Comparison of ENCODE assay signal across 32 cellular contexts in genomic region chr10:72158174-72158573, GRCh38. TPM values are rescaled to one million over a fixed set of nuclear protein-coding genes. Genes with fewer than 3 reads are reported as not detected.
A peak's percentile ranks its signal among the peaks of the same experiment; 100 is the strongest.
DNase-seq lines count a peak whose midpoint lies in the region; ATAC-seq, FAIRE-seq and TF ChIP-seq lines count a peak whose summit lies in the region.
"Had no signal": no experiment of that assay in that cellular context is flagged by ENCODE, and none has a peak within 500 bp of the region (broad histone marks: within the 10 kb centered on the region; RNA-seq: fewer than 3 reads in every experiment).

No MANE protein-coding gene starts in this region.

- no peak overlapping the region for H3K4me3 ChIP-seq in HepG2 (replicated peaks in 1 of 3; ENCODE audit: insufficient read depth in 1 of 3, low read depth in 2 of 3, low read length in 3 of 3)
- H3K4me3 ChIP-seq in right lobe of liver = no peak overlapping the region
- H3K4me3 ChIP-seq in neuron (ENCODE audit: low read length) = peak overlapping the region; percentile 32
- no peak overlapping the region for H3K4me3 ChIP-seq in GM23248
- H3K4me3 ChIP-seq: adrenal gland, gastroesophageal sphincter, SJCRH30, thoracic aorta, uterus had no signal

- H3K4me1 ChIP-seq in HepG2 (ENCODE audit: insufficient read depth, low read length) (no peaks in the 10 kb centered on the region), right lobe of liver (no peaks in the 10 kb centered on the region), neuron (ENCODE audit: insufficient read depth, low read length) (peaks cover 26% of the 10 kb centered on the region), GM23248 (ENCODE audit: insufficient read depth) (peaks cover 3% of the 10 kb centered on the region; the same call in 1 of the 2 replicates)
- H3K4me1 ChIP-seq: adrenal gland, gastroesophageal sphincter, SJCRH30, uterus had no signal

- H3K27me3 ChIP-seq in HepG2 (ENCODE audit: control insufficient read depth in 1 of 2, insufficient read depth in 2 of 2, low read length in 2 of 2) = no peaks in the 10 kb centered on the region; a peak in 1 of 5 replicates
- H3K27me3 ChIP-seq in right lobe of liver = no peaks in the 10 kb centered on the region
- no peaks in the 10 kb centered on the region for H3K27me3 ChIP-seq in neuron (ENCODE audit: insufficient read depth, low read length)
- no peaks in the 10 kb centered on the region for H3K27me3 ChIP-seq in GM23248 (replicated peaks; ENCODE audit: insufficient read depth)
- H3K27me3 ChIP-seq: adrenal gland, gastroesophageal sphincter, SJCRH30, uterus had no signal

- H2AFZ ChIP-seq in HepG2 (ENCODE audit: low read length) (no peak overlapping the region), neuron (ENCODE audit: low read depth, low read length) (peak overlapping the region; percentile 17), GM23248 (no peak overlapping the region)

- H4K20me1 ChIP-seq in HepG2 (ENCODE audit: insufficient read depth, low read length) (no peaks in the 10 kb centered on the region), GM23248 (ENCODE audit: insufficient read depth) (no peaks in the 10 kb centered on the region)

- POLR2A ChIA-PET in HepG2 (lab: Yijun Ruan, JAX) = no interaction called here

- in situ Hi-C loops in HepG2 (cut with HindIII; ENCODE audit: extremely low pct_ligation_motif_present, low pct_unique_long_range_greater_than_20kb) = no loop called here
- in situ Hi-C loops in GM23248 (cut with MboI) = no loop called here

- H3K9me2 ChIP-seq in GM23248 (ENCODE audit: insufficient read depth) = no peaks in the 10 kb centered on the region

- TSS peak; percentile 48 for BruUV-seq in HepG2 (replicated peaks; lab: Mats Ljungman, UMichigan)

- TF ChIP-seq RAD21 in HepG2 (CRISPR knock-in tag; IDR thresholded peaks at IDR 0.05) = no peak

- intact Hi-C loops in HepG2 (cut with micrococcal nuclease; ENCODE audit: unreplicated experiment) = no loop called here
- intact Hi-C loops in right lobe of liver (cut with DNase I) = no loop called here

- no peak for FAIRE-seq in HepG2 (lab: Jason Lieb, UNC)
- FAIRE-seq: bronchial epithelial cell, GM12892, keratinocyte had no signal

- ATAC-seq in HepG2 (no peak), right lobe of liver (no peak), GM18868 (IDR thresholded peaks at IDR 0.05; ENCODE audit: unreplicated experiment) (no peak)
- ATAC-seq: gastroesophageal sphincter; natural killer cell treated with Interleukin-12 subunit alpha and Interleukin-12 subunit beta and Interleukin-15 and Interleukin-18, amount 100 ng/mL, for 72 hours had no signal

- TF ChIP-seq POLR2A in HepG2 (IDR thresholded peaks at IDR 0.05; ENCODE audit: insufficient read depth in 1 of 2, low read depth in 2 of 2, low read length in 2 of 2) = no peak
- no peak for TF ChIP-seq POLR2A in right lobe of liver (IDR thresholded peaks at IDR 0.05)

- DNase-seq in HepG2 (ENCODE audit: low spot score) = no peak
- no peak for DNase-seq in right lobe of liver
- peak; percentile 75 for DNase-seq in globus pallidus (ENCODE audit: low spot score)
- DNase-seq in activated CD8-positive, alpha-beta memory T cell treated with anti-CD3 and anti-CD28 coated beads, Interleukin-2, amount 50 U/mL, for 48 hours = no peak
- DNase-seq in GM23248 = no peak
- DNase-seq in HCEC 1CT = no peak
- DNase-seq: 8988T; activated CD4-positive, alpha-beta T cell treated with anti-CD3 and anti-CD28 coated beads, Interleukin-2, amount 10 ng/mL, durations not matched to agents 24 days and 14 days; activated naive CD4-positive, alpha-beta T cell treated with Interleukin-2 at 50 U/mL for 16 hours; activated T-cell treated with anti-CD3 and anti-CD28 coated beads, Interleukin-2, amount 50 U/mL, for 48 hours; adrenal gland; CD4-positive, alpha-beta T cell; cortex of kidney; EL; H7; KG1; MM.1S; NCI-H2081; NCI-H2227 treated with DMSO at 0.1 percent for 48 hours; NCI-H774; SJCRH30; stimulated activated naive CD4-positive, alpha-beta T cell treated with Interleukin-2 at 50 U/mL for 16 hours; T1000; uterus had no signal

- H3K9ac ChIP-seq in HepG2 (ENCODE audit: insufficient read depth, low read depth, low read length) (no peak overlapping the region), GM23248 (no peak overlapping the region)

- H3K36me3 ChIP-seq in HepG2 (replicated peaks in 1 of 2; ENCODE audit: control insufficient read depth in 1 of 2, insufficient read depth in 2 of 2, low read length in 2 of 2) (peaks cover 1 to 23% of the 10 kb centered on the region in 2 experiments; a peak in 3 of 5 replicates), right lobe of liver (peaks cover 0 to 8% (median 0%) of the 10 kb centered on the region in 4 donors), neuron (ENCODE audit: insufficient read depth, low read length) (peaks cover 11% of the 10 kb centered on the region), GM23248 (ENCODE audit: low read depth) (peaks cover 8% of the 10 kb centered on the region; the same call in 1 of the 2 replicates)
- H3K36me3 ChIP-seq: SJCRH30, thoracic aorta, uterus had no signal

- no peak overlapping the region for H3K4me2 ChIP-seq in HepG2 (ENCODE audit: low read depth, low read length)
- H3K4me2 ChIP-seq in GM23248 (ENCODE audit: unreplicated experiment) = no peak overlapping the region

- WGBS in HepG2 (ENCODE audit: low lambda C conversion rate) = 94% methylated on average over 9 of the region's 9 CpGs
- 98% methylated on average over 9 of the region's 9 CpGs for WGBS in right lobe of liver (ENCODE audit: insufficient coverage, low coverage, low lambda C conversion rate, missing lambda C conversion rate)
- 95% methylated on average over 9 of the region's 9 CpGs for WGBS in GM23248 (ENCODE audit: low coverage in 1 of 2, low lambda C conversion rate in 2 of 2, missing lambda C conversion rate in 2 of 2), 2 experiments

- no peaks in the 10 kb centered on the region for H3F3A ChIP-seq in GM23248 (ENCODE audit: insufficient read depth)

- no peak for TF ChIP-seq CTCF in HepG2 (CRISPR knock-in tag; IDR thresholded peaks at IDR 0.05)
- TF ChIP-seq CTCF in right lobe of liver (IDR thresholded peaks at IDR 0.05) = no peak

- H3K79me2 ChIP-seq in HepG2 (ENCODE audit: insufficient read depth, low read length) (no peaks in the 10 kb centered on the region), GM23248 (ENCODE audit: insufficient read depth) (no peaks in the 10 kb centered on the region)

- TF ChIP-seq EP300 in HepG2 (IDR thresholded peaks at IDR 0.05; ENCODE audit: low read depth in 2 of 2, low read length in 2 of 2) (no peak), HepG2 (CRISPR knock-in tag; IDR thresholded peaks at IDR 0.05; ENCODE audit: borderline replicate concordance) (no peak)

- CTCF ChIA-PET in HepG2 (lab: Yijun Ruan, JAX; ENCODE audit: low intra/inter-chr PET ratio, low total read pairs) = no interaction called here

- H3K9me3 ChIP-seq in HepG2 (ENCODE audit: low read length) (no peaks in the 10 kb centered on the region), right lobe of liver (no peaks in the 10 kb centered on the region), neuron (ENCODE audit: low read length) (peaks cover 3% of the 10 kb centered on the region), GM23248 (ENCODE audit: low read depth) (no peaks in the 10 kb centered on the region)
- H3K9me3 ChIP-seq: adrenal gland, gastroesophageal sphincter, SJCRH30, thoracic aorta, uterus had no signal

- H3K27ac ChIP-seq in HepG2 (ENCODE audit: extremely low read length, insufficient read depth, low read length) (no peak overlapping the region), right lobe of liver (no peak overlapping the region), GM23248 (no peak overlapping the region)
- H3K27ac ChIP-seq: adrenal gland, gastroesophageal sphincter, SJCRH30, thoracic aorta, uterus had no signal

RNA-seq across cellular contexts. Expression of gene ANAPC16, which starts 57.6 kb away (rescaled TPM):
- total RNA-seq in HepG2 (2016; rRNA removed; fragmentation: Illumina TruSeq; extraction: Trizol) (74.8 and 95.6 TPM in 2 replicates), right lobe of liver (10 to 100 TPM; 38.6 to 79.2 (median 51.3) TPM)
- 91.2 and 103 TPM in 2 replicates for total RNA-seq in HepG2 (2016; cell fraction: cytosol; rRNA removed; fragmentation: Illumina TruSeq; extraction: Trizol; ENCODE audit: low read depth)
- 76.8 and 94.9 TPM in 2 replicates for total RNA-seq in HepG2 (2016; cell fraction: insoluble cytoplasmic fraction; rRNA removed; fragmentation: Illumina TruSeq; extraction: Trizol)
- 149 and 166 TPM in 2 replicates for total RNA-seq in HepG2 (2016; cell fraction: membrane; rRNA removed; fragmentation: Illumina TruSeq; extraction: Trizol)
- 25.8 and 31.4 TPM in 2 replicates for total RNA-seq in HepG2 (2016; cell fraction: nucleus; rRNA removed; fragmentation: Illumina TruSeq; extraction: Trizol)
- polyA plus RNA-seq in HepG2 (2011; rRNA removed) (70.4 and 89.4 TPM in 2 replicates), GM23248 (2016; fragmentation: Nextera tagmentation; extraction: Ambion mirVana) (97.9 and 101 TPM in 2 replicates)
- 49.3 and 62.9 TPM in 2 replicates for polyA plus RNA-seq in HepG2 (2011; cell fraction: cytosol; rRNA removed)
- 10.9 and 14.2 TPM in 2 replicates for polyA plus RNA-seq in HepG2 (2011; cell fraction: nucleus; rRNA removed)
- 59.2 and 62.8 TPM in 2 replicates for polyA plus RNA-seq in HepG2 (2012)
- 138 and 184 TPM in 2 replicates for polyA plus RNA-seq in HepG2 (2016; cell fraction: cytosol; fragmentation: Illumina TruSeq; extraction: Trizol; ENCODE audit: low read depth)
- 106 and 114 TPM in 2 replicates for polyA plus RNA-seq in HepG2 (2016; cell fraction: insoluble cytoplasmic fraction; fragmentation: Illumina TruSeq; extraction: Trizol; ENCODE audit: low read depth)
- 159 and 184 TPM in 2 replicates for polyA plus RNA-seq in HepG2 (2016; cell fraction: membrane; fragmentation: Illumina TruSeq; extraction: Trizol; ENCODE audit: low read depth)
- polyA plus RNA-seq in HepG2 (2016; cell fraction: nucleus; fragmentation: Illumina TruSeq; extraction: Trizol; ENCODE audit: insufficient read depth, low read depth) = 52.6 and 58.6 TPM in 2 replicates
- 27.8 and 41.1 TPM in 2 replicates for polyA minus RNA-seq in HepG2 (2011; rRNA and poly(A)+ RNA removed; ENCODE audit: low replicate concordance)
- polyA minus RNA-seq in HepG2 (2011; cell fraction: cytosol; rRNA and poly(A)+ RNA removed) = 13.3 and 15.2 TPM in 2 replicates
- 9.3 and 13.2 TPM in 2 replicates for polyA minus RNA-seq in HepG2 (2011; cell fraction: nucleus; rRNA and poly(A)+ RNA removed)
- total RNA-seq in GM23248 (2014; rRNA removed; shearing (Covaris generic)) = 61.1 and 69.6 TPM in 2 replicates

RNA-seq across cellular contexts. Expression of gene ASCC1, which starts 57.9 kb away (rescaled TPM):
- total RNA-seq in HepG2 (2016; rRNA removed; fragmentation: Illumina TruSeq; extraction: Trizol) = 30.1 and 51.0 TPM in 2 replicates
- 5.7 and 7.9 TPM in 2 replicates for total RNA-seq in HepG2 (2016; cell fraction: cytosol; rRNA removed; fragmentation: Illumina TruSeq; extraction: Trizol; ENCODE audit: low read depth)
- total RNA-seq in HepG2 (2016; cell fraction: insoluble cytoplasmic fraction; rRNA removed; fragmentation: Illumina TruSeq; extraction: Trizol) = 31.9 and 52.7 TPM in 2 replicates
- total RNA-seq in HepG2 (2016; cell fraction: membrane; rRNA removed; fragmentation: Illumina TruSeq; extraction: Trizol) = 8.5 and 11.2 TPM in 2 replicates
- 19.7 and 20.4 TPM in 2 replicates for total RNA-seq in HepG2 (2016; cell fraction: nucleus; rRNA removed; fragmentation: Illumina TruSeq; extraction: Trizol)
- 16.6 and 21.6 TPM in 2 replicates for polyA plus RNA-seq in HepG2 (2011; rRNA removed)
- 12.4 and 18.1 TPM in 2 replicates for polyA plus RNA-seq in HepG2 (2011; cell fraction: cytosol; rRNA removed)
- polyA plus RNA-seq in HepG2 (2011; cell fraction: nucleus; rRNA removed) = 7.4 and 10.0 TPM in 2 replicates
- 23.8 and 25.1 TPM in 2 replicates for polyA plus RNA-seq in HepG2 (2012)
- polyA plus RNA-seq in HepG2 (2016; cell fraction: cytosol; fragmentation: Illumina TruSeq; extraction: Trizol; ENCODE audit: low read depth) = 2.5 and 3.4 TPM in 2 replicates
- 47.4 and 47.8 TPM in 2 replicates for polyA plus RNA-seq in HepG2 (2016; cell fraction: insoluble cytoplasmic fraction; fragmentation: Illumina TruSeq; extraction: Trizol; ENCODE audit: low read depth)
- polyA plus RNA-seq in HepG2 (2016; cell fraction: membrane; fragmentation: Illumina TruSeq; extraction: Trizol; ENCODE audit: low read depth) = 5.9 and 6.9 TPM in 2 replicates
- polyA plus RNA-seq in HepG2 (2016; cell fraction: nucleus; fragmentation: Illumina TruSeq; extraction: Trizol; ENCODE audit: insufficient read depth, low read depth) = 22.3 and 27.0 TPM in 2 replicates
- polyA minus RNA-seq in HepG2 (2011; rRNA and poly(A)+ RNA removed; ENCODE audit: low replicate concordance) = 21.8 and 33.7 TPM in 2 replicates
- polyA minus RNA-seq in HepG2 (2011; cell fraction: cytosol; rRNA and poly(A)+ RNA removed) = 16.5 and 21.2 TPM in 2 replicates
- 25.8 and 32.3 TPM in 2 replicates for polyA minus RNA-seq in HepG2 (2011; cell fraction: nucleus; rRNA and poly(A)+ RNA removed)
- total RNA-seq in right lobe of liver = 10 to 100 TPM; 12.0 to 26.5 (median 14.5) TPM
- total RNA-seq in GM23248 (2014; rRNA removed; shearing (Covaris generic)) = 21.5 and 25.2 TPM in 2 replicates
- 26.6 and 30.0 TPM in 2 replicates for polyA plus RNA-seq in GM23248 (2016; fragmentation: Nextera tagmentation; extraction: Ambion mirVana)
